In genomic region chr1:171468120-171468790, GRCh38 we compare ENCODE assay signal across 11 cellular contexts. TPM values are rescaled to one million over a fixed set of nuclear protein-coding genes. Genes with fewer than 3 reads are reported as not detected.
DNase-seq lines count a peak whose midpoint lies in the region; ATAC-seq and TF ChIP-seq lines count a peak whose summit lies in the region.
"Had no signal": no experiment of that assay in that cellular context is flagged by ENCODE, and none has a peak within 500 bp of the region (broad histone marks: within the 10 kb centered on the region; RNA-seq: fewer than 3 reads in every experiment).

No MANE protein-coding gene starts in this region.

- dilution Hi-C loops in mammary epithelial cell (cut with HindIII; ENCODE audit: low sequenced_read_pairs), result no loop called here

- H3K27me3 Mint-ChIP-seq in activated naive CD4-positive, alpha-beta T cell treated with anti-CD3 and anti-CD28 coated beads, Interleukin-2, amount 10 ng/mL, durations not matched to agents 7 days and 5 days, result no peaks in the 10 kb centered on the region

- CTCF ChIA-PET in activated naive CD4-positive, alpha-beta T cell treated with anti-CD3 and anti-CD28 coated beads, Interleukin-2, amount 10 ng/mL, durations not matched to agents 7 days and 5 days (lab: Charles Lee), result no interaction called here
- CTCF ChIA-PET in mammary epithelial cell (lab: Charles Lee; ENCODE audit: low non-redundant PET), result no interaction called here

- no peak for TF ChIP-seq CTCF in mammary epithelial cell (conservative IDR thresholded peaks at IDR 0.05 in 1 of 2, IDR thresholded peaks at IDR 0.05 in 1 of 2; ENCODE audit: extremely low read depth in 1 of 2, insufficient read depth in 1 of 2, low read depth in 1 of 2, low read length in 2 of 2)

- H2AFZ ChIP-seq in mammary epithelial cell (ENCODE audit: low read depth, low read length), result no peak overlapping the region

- peak; percentile 76 to 78 for ATAC-seq in activated naive CD4-positive, alpha-beta T cell treated with anti-CD3 and anti-CD28 coated beads, Interleukin-2, amount 50 U/mL, for 72 hours
- ATAC-seq in HG03103 (IDR thresholded peaks at IDR 0.05; ENCODE audit: low read depth, unreplicated experiment), result peak; percentile 74
- ATAC-seq: heart right ventricle had no signal

- no peak overlapping the region for H3K9ac ChIP-seq in mammary epithelial cell (ENCODE audit: insufficient read depth, low read length)

- no peaks in the 10 kb centered on the region for H3K9me3 Mint-ChIP-seq in activated naive CD4-positive, alpha-beta T cell treated with anti-CD3 and anti-CD28 coated beads, Interleukin-2, amount 50 U/mL, for 72 hours
- no peaks in the 10 kb centered on the region for H3K9me3 Mint-ChIP-seq in activated naive CD4-positive, alpha-beta T cell treated with anti-CD3 and anti-CD28 coated beads, Interleukin-2, amount 10 ng/mL, durations not matched to agents 7 days and 5 days

- no peak overlapping the region for H3K27ac Mint-ChIP-seq in activated naive CD4-positive, alpha-beta T cell treated with anti-CD3 and anti-CD28 coated beads, Interleukin-2, amount 50 U/mL, for 72 hours
- H3K27ac Mint-ChIP-seq in activated naive CD4-positive, alpha-beta T cell treated with anti-CD3 and anti-CD28 coated beads, Interleukin-2, amount 10 ng/mL, durations not matched to agents 7 days and 5 days, result no peak overlapping the region

- H3K27ac ChIP-seq in mammary epithelial cell (ENCODE audit: insufficient read depth, low read depth, low read length), result peak overlapping the region; percentile 67

- H3K4me3 ChIP-seq in mammary epithelial cell (replicated peaks in 1 of 3; ENCODE audit: insufficient read depth in 1 of 3, low read depth in 2 of 3, low read length in 3 of 3), result no peak overlapping the region
- H3K4me3 ChIP-seq: HAP-1, heart right ventricle had no signal

- H3K4me2 ChIP-seq in mammary epithelial cell (ENCODE audit: insufficient read depth, low read depth, low read length), result no peak overlapping the region

- H3K27me3 ChIP-seq in mammary epithelial cell (ENCODE audit: insufficient read depth, low read length), result no peaks in the 10 kb centered on the region
- H3K27me3 ChIP-seq: heart right ventricle had no signal

- intact Hi-C loops in mammary epithelial cell (cut with micrococcal nuclease), result loop anchor here (1.0 to 2.0 kb wide), 2 partner anchors 17 to 30 kb away; partner anchors contain the start of gene PRRC2C

- no peak overlapping the region for H3K4me3 Mint-ChIP-seq in activated naive CD4-positive, alpha-beta T cell treated with anti-CD3 and anti-CD28 coated beads, Interleukin-2, amount 10 ng/mL, durations not matched to agents 7 days and 5 days

- 67% methylated on average over 4 of the region's 4 CpGs for WGBS in mammary epithelial cell (ENCODE audit: low coverage, missing lambda C conversion rate)

- no peaks in the 10 kb centered on the region for H3K9me3 ChIP-seq in mammary epithelial cell (replicated peaks; ENCODE audit: insufficient read depth, low read length)
- H3K9me3 ChIP-seq: HAP-1, heart right ventricle had no signal

- no peak for DNase-seq in activated naive CD4-positive, alpha-beta T cell treated with anti-CD3 and anti-CD28 coated beads, Interleukin-2, amount 50 U/mL, for 72 hours (ENCODE audit: low spot score in 2 of 2)
- DNase-seq in activated naive CD4-positive, alpha-beta T cell treated with anti-CD3 and anti-CD28 coated beads, Interleukin-2, amount 10 ng/mL, durations not matched to agents 7 days and 5 days, result no peak
- DNase-seq in mammary epithelial cell (peak; percentile 90), stromal cell of bone marrow (ENCODE audit: low read depth) (peak; percentile 63), NCI-H526 treated with DMSO at 0.1 percent for 48 hours (lab: John Stamatoyannopoulos, UW) (no peak), UCSD-AML1 (lab: John Stamatoyannopoulos, UW; ENCODE audit: unreplicated experiment) (no peak)
- no peak for DNase-seq in stimulated activated CD4-positive, alpha-beta T cell treated with anti-CD3 and anti-CD28 coated beads, Interleukin-1b, Interleukin-23, amount 100 ng/mL, for 48 hours
- DNase-seq: heart right ventricle, NCI-H524 treated with DMSO at 0.1 percent for 48 hours had no signal

- H3K4me1 ChIP-seq in mammary epithelial cell (ENCODE audit: insufficient read depth, low read length), result peaks cover 10% of the 10 kb centered on the region
- H3K4me1 ChIP-seq: HAP-1 had no signal

- H4K20me1 ChIP-seq in mammary epithelial cell (ENCODE audit: insufficient read depth, low read length), result no peaks in the 10 kb centered on the region

- no peaks in the 10 kb centered on the region for H3K79me2 ChIP-seq in mammary epithelial cell (ENCODE audit: insufficient read depth, low read length)

- H3K36me3 ChIP-seq in mammary epithelial cell (ENCODE audit: insufficient read depth, low read length), result no peaks in the 10 kb centered on the region
- H3K36me3 ChIP-seq: HAP-1, heart right ventricle had no signal

- TSS peak; percentile 86 for BruUV-seq in mammary epithelial cell (replicated peaks; lab: Mats Ljungman, UMichigan)

- in situ Hi-C loops in mammary epithelial cell (cut with MboI; ENCODE audit: low sequenced_read_pairs in 2 of 2), result no loop called here

- H3K4me1 Mint-ChIP-seq in activated naive CD4-positive, alpha-beta T cell treated with anti-CD3 and anti-CD28 coated beads, Interleukin-2, amount 10 ng/mL, durations not matched to agents 7 days and 5 days, result no peaks in the 10 kb centered on the region

- H3K36me3 Mint-ChIP-seq in activated naive CD4-positive, alpha-beta T cell treated with anti-CD3 and anti-CD28 coated beads, Interleukin-2, amount 50 U/mL, for 72 hours, result no peaks in the 10 kb centered on the region
- H3K36me3 Mint-ChIP-seq in activated naive CD4-positive, alpha-beta T cell treated with anti-CD3 and anti-CD28 coated beads, Interleukin-2, amount 10 ng/mL, durations not matched to agents 7 days and 5 days, result no peaks in the 10 kb centered on the region

RNA-seq across cellular contexts. Expression of gene PRRC2C, which starts 17.1 kb away (rescaled TPM):
- 100 to 1,000 TPM; 211 to 248 TPM for total RNA-seq in activated naive CD4-positive, alpha-beta T cell treated with anti-CD3 and anti-CD28 coated beads, Interleukin-2, amount 50 U/mL, for 72 hours
- total RNA-seq in mammary epithelial cell, result 100 to 1,000 TPM in 1 of 2 donors, 10 to 100 TPM in 1; 56.3 to 177 TPM
- polyA plus RNA-seq in mammary epithelial cell, result 49.5 TPM
- polyA minus RNA-seq in mammary epithelial cell, result 165 TPM

Comparison
In these comparisons a context has a peak if more than half of its experiments do, and no peak if none do; other contexts are left out.
1. DNase-seq: peak in mammary epithelial cell (single experiment) and stromal cell of bone marrow (single experiment); none in activated naive CD4-positive, alpha-beta T cell treated with anti-CD3 and anti-CD28 coated beads, Interleukin-2, amount 50 U/mL, for 72 hours (0 of 2), activated naive CD4-positive, alpha-beta T cell treated with anti-CD3 and anti-CD28 coated beads, Interleukin-2, amount 10 ng/mL, durations not matched to agents 7 days and 5 days (single experiment), NCI-H526 treated with DMSO at 0.1 percent for 48 hours (single experiment), UCSD-AML1 (single experiment) and stimulated activated CD4-positive, alpha-beta T cell treated with anti-CD3 and anti-CD28 coated beads, Interleukin-1b, Interleukin-23, amount 100 ng/mL, for 48 hours (single experiment).